ENCODE assay signal across 8 cellular contexts in genomic region chr15:45221053-45221599, GRCh38. TPM values are rescaled to one million over a fixed set of nuclear protein-coding genes. Genes with fewer than 3 reads are reported as not detected.
"Had no signal": no experiment of that assay in that cellular context is flagged by ENCODE, and none has a peak within 500 bp of the region (broad histone marks: within the 10 kb centered on the region; RNA-seq: fewer than 3 reads in every experiment).

No MANE protein-coding gene starts in this region.

- H3K9me3 Mint-ChIP-seq: GM23338, H9 had no signal

- H2AFZ ChIP-seq: GM23338 had no signal

- H3K4me3 Mint-ChIP-seq: GM23338, H9 had no signal

- H3K4me2 ChIP-seq: GM23338 had no signal

- DNase-seq: H9, HCEC 1CT, IMR-90, KBM-7 had no signal

- H3K4me3 ChIP-seq: GM23338 had no signal

- H3K27ac Mint-ChIP-seq: GM23338, H9 had no signal

- FAIRE-seq: H1, H54 had no signal

RNA-seq across cellular contexts. Expression of gene SLC28A2, which starts 30.9 kb away (rescaled TPM):
- total RNA-seq: GM23338, H1, H9, HT-29, IMR-90 had no signal
- polyA plus RNA-seq: IMR-90 had no signal
